ENCODE assay signal across 8 cellular contexts in the genomic region with DNA sequence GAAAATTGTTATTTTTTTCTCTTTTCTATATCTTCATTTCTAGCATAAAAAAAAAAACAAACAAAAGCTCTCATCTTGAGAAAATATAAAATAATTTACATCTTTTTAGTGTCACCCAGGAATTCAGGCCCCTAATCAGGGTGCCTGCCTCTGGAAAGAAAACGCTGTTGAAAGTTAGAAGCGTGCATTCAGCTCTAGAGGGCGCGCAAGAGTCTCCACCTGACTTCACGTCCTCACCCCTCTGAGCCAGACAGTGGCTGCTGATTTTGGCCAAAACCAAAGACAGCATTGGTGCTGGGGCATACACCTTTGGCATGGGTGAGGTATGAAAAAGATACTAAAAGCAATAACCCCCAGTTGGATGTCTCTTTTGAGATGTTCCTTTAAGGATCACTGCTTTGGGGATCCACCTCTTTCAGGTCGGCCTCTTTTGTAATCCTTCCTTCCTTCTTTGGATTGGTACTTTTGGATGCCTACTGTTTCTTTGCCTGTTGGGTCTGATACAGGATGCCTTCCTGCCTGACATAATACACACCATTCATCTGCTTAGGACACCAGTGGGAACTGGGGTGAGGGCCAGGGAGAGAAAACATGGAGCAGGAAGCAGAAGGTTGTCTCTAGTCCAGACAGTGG.
DNase-seq lines count a peak whose midpoint lies in the region; ATAC-seq and TF ChIP-seq lines count a peak whose summit lies in the region.

No MANE protein-coding gene starts in this region.

- H3K9me3 Mint-ChIP-seq in nephron: no peaks in the 10 kb centered on the region

- peaks cover 9% of the 10 kb centered on the region for H3K4me1 Mint-ChIP-seq in nephron

- H3K27ac Mint-ChIP-seq in nephron: no peak overlapping the region

- TF ChIP-seq CTCF in astrocyte of the cerebellum (IDR thresholded peaks at IDR 0.05; ENCODE audit: low read depth, low read length, missing control alignments): peak; percentile 69
- peak; percentile 48 to 68 (median 66) for TF ChIP-seq CTCF in nephron (IDR thresholded peaks at IDR 0.05; ENCODE audit: unreplicated experiment in 3 of 3)

- in situ Hi-C loops in astrocyte of the cerebellum (cut with HindIII; ENCODE audit: low sequenced_read_pairs): no loop called here

- no peaks in the 10 kb centered on the region for H3K36me3 Mint-ChIP-seq in nephron (ENCODE audit: low read depth)

- H3K4me3 ChIP-seq in astrocyte of the cerebellum (ENCODE audit: low read depth, low read length): no peak overlapping the region

- H3K27me3 Mint-ChIP-seq in nephron (ENCODE audit: low read depth): no peaks in the 10 kb centered on the region

- DNase-seq in AML-193 (lab: John Stamatoyannopoulos, UW): peak; percentile 18 to 19
- peak; percentile 52 for DNase-seq in NCI-H748 (lab: John Stamatoyannopoulos, UW; ENCODE audit: unreplicated experiment)
- DNase-seq in astrocyte of the cerebellum (ENCODE audit: low read depth): no peak
- DNase-seq in OCI-M2 (lab: John Stamatoyannopoulos, UW; ENCODE audit: unreplicated experiment): no peak
- DNase-seq in T1000 (lab: John Stamatoyannopoulos, UW): no peak
- DNase-seq in NCI-H2107 treated with DMSO at 0.1 percent for 48 hours (lab: John Stamatoyannopoulos, UW; ENCODE audit: unreplicated experiment): no peak

- peak; percentile 60 for ATAC-seq in GM18907 (IDR thresholded peaks at IDR 0.05; ENCODE audit: unreplicated experiment)

- no peak overlapping the region for H3K4me3 Mint-ChIP-seq in nephron

Comparison
In these comparisons a context has a peak if more than half of its experiments do, and no peak if none do; other contexts are left out.
1. DNase-seq: peak in AML-193 (2 of 2) and NCI-H748 (single experiment); none in astrocyte of the cerebellum (single experiment), OCI-M2 (single experiment), T1000 (single experiment) and NCI-H2107 treated with DMSO at 0.1 percent for 48 hours (single experiment).